In the genomic region with DNA sequence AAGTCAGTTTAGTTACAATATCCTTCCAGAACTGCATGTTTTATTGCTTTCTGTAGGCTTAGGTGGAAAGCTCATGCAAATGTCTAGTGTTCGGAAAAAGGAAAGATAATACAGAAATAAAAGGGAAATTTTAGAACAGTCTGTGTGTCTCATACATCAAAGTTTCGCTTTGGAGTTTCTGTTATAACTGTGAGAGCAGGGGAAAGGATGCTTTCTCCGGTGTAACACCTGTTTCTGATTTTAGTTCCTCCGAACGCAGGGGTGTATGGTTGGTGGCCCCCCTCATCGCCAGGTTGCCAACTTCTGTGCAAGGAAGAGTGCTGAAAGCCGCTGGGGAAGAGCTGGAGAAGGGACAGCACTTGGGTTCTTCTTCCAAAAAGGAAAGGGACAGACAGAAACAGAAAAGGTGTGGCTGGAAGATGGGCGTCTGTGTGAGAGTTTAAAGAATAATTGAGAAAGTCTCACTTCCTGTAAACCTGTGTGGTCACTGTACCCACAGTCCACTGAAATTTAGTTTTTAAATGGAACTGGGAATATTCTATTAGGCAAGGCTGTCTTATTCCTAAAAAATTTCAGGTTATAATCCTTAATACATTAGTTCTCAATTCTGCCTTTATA, we compare ENCODE assay signal across 14 cellular contexts. TPM values are rescaled to one million over a fixed set of nuclear protein-coding genes. Genes with fewer than 3 reads are reported as not detected.
DNase-seq lines count a peak whose midpoint lies in the region; ATAC-seq lines count a peak whose summit lies in the region.
"Had no signal": no experiment of that assay in that cellular context is flagged by ENCODE, and none has a peak within 500 bp of the region (broad histone marks: within the 10 kb centered on the region; RNA-seq: fewer than 3 reads in every experiment).

No MANE protein-coding gene starts in this region.

- H3K4me3 Mint-ChIP-seq in memory B cell: peak overlapping the region; percentile 82

- peak overlapping the region; percentile 85 for H3K27ac Mint-ChIP-seq in memory B cell

- no peak for DNase-seq in memory B cell (ENCODE audit: low spot score in 2 of 2)
- DNase-seq in NCI-H2107 (lab: John Stamatoyannopoulos, UW): no peak
- no peak for DNase-seq in T-helper 2 cell
- no peak for DNase-seq in mesenteric fat pad (ENCODE audit: low spot score)
- DNase-seq in dedifferentiated amniotic fluid mesenchymal stem cell (ENCODE audit: extremely low spot score): no peak
- DNase-seq: activated CD4-positive, alpha-beta T cell treated with anti-CD3 and anti-CD28 coated beads for 4 hours; dorsolateral prefrontal cortex; mesenchymal stem cell; NCI-H2171 had no signal

- ATAC-seq in GM18867 (IDR thresholded peaks at IDR 0.05; ENCODE audit: unreplicated experiment): peak; percentile 76
- ATAC-seq in GM21576 (IDR thresholded peaks at IDR 0.05; ENCODE audit: unreplicated experiment): peak; percentile 54
- peak; percentile 43 for ATAC-seq in HG03175 (IDR thresholded peaks at IDR 0.05; ENCODE audit: unreplicated experiment)
- ATAC-seq in memory B cell (ENCODE audit: low read depth): peak; percentile 53
- ATAC-seq: Panc1 had no signal

- H3K27me3 Mint-ChIP-seq in memory B cell: no peaks in the 10 kb centered on the region

- H3K9me3 Mint-ChIP-seq in memory B cell: no peaks in the 10 kb centered on the region

- no peaks in the 10 kb centered on the region for H3K36me3 Mint-ChIP-seq in memory B cell

- peaks cover 17% of the 10 kb centered on the region for H3K4me1 Mint-ChIP-seq in memory B cell

RNA-seq across cellular contexts. Expression of gene P2RY12, which starts 6.7 kb away (rescaled TPM):
- 5.7 TPM for total RNA-seq in mesenteric fat pad
- total RNA-seq: Daoy had no signal

RNA-seq across cellular contexts. Expression of gene P2RY13, which starts 48.5 kb away (rescaled TPM):
- total RNA-seq in mesenteric fat pad: 4.7 TPM
- total RNA-seq: Daoy had no signal
